Comparison of ENCODE assay signal across 10 cellular contexts in genomic region chr1:193418745-193419058, GRCh38.
A peak's percentile ranks its signal among the peaks of the same experiment; 100 is the strongest.
DNase-seq lines count a peak whose midpoint lies in the region; ATAC-seq, FAIRE-seq and TF ChIP-seq lines count a peak whose summit lies in the region.
"Had no signal": no experiment of that assay in that cellular context is flagged by ENCODE, and none has a peak within 500 bp of the region (broad histone marks: within the 10 kb centered on the region; RNA-seq: fewer than 3 reads in every experiment).

No MANE protein-coding gene starts in this region.

- H3K4me1 ChIP-seq in A549 (peaks cover 6% of the 10 kb centered on the region; the same call in 1 of the 3 replicates), IMR-90 (ENCODE audit: control insufficient read depth, insufficient read depth, low read length) (peaks cover 1% of the 10 kb centered on the region; the same call in 1 of the 2 replicates), muscle layer of duodenum (ENCODE audit: control insufficient read depth in 1 of 2, insufficient read depth in 2 of 2, low read length in 2 of 2) (no peaks in the 10 kb centered on the region), BE2C (no peaks in the 10 kb centered on the region; the same call in 1 of the 2 replicates)

- H3K4me3 ChIP-seq in A549 (no peak overlapping the region), IMR-90 (ENCODE audit: insufficient read depth, low read depth, low read length) (peak overlapping the region; percentile 25; the same call in 1 of the 2 replicates), brain microvascular endothelial cell (ENCODE audit: low read depth, low read length) (peak overlapping the region; percentile 3), muscle layer of duodenum (ENCODE audit: low read depth in 1 of 2, low read length in 2 of 2) (peak overlapping the region; percentile 44 to 75), BE2C (ENCODE audit: low read depth, low read length) (no peak overlapping the region)

- no peak overlapping the region for H2BK120ac ChIP-seq in IMR-90 (ENCODE audit: low read depth, low read length)

- no peak overlapping the region for H2AFZ ChIP-seq in IMR-90 (replicated peaks; ENCODE audit: low read length, poor library complexity)

- intact Hi-C loops in IMR-90 (cut with micrococcal nuclease) = no loop called here

- no peak overlapping the region for H2AK5ac ChIP-seq in IMR-90 (ENCODE audit: low read depth, low read length)

- H3K79me1 ChIP-seq in IMR-90 (ENCODE audit: low read depth in 1 of 2, low read length in 2 of 2) = no peaks in the 10 kb centered on the region

- no peaks in the 10 kb centered on the region for H4K20me1 ChIP-seq in IMR-90 (ENCODE audit: insufficient read depth, low read length)

- H3K9me1 ChIP-seq in IMR-90 (ENCODE audit: insufficient read depth, low read length) = no peaks in the 10 kb centered on the region

- no peak overlapping the region for H3K4ac ChIP-seq in IMR-90 (ENCODE audit: low read depth, low read length)

- no peak overlapping the region for H3K23ac ChIP-seq in IMR-90 (ENCODE audit: low read depth, low read length)

- WGBS in A549 (ENCODE audit: missing lambda C conversion rate) = 72% methylated on average over 3 of the region's 3 CpGs
- no CpG with 5 or more reads among the region's 3 CpGs for WGBS in IMR-90 (ENCODE audit: extremely low coverage in 2 of 2, insufficient read length in 1 of 2), 2 experiments

- TF ChIP-seq RAD21 in A549 (conservative IDR thresholded peaks at IDR 0.05 in 1 of 2, IDR thresholded peaks at IDR 0.05 in 1 of 2) (no peak), IMR-90 (IDR thresholded peaks at IDR 0.05; ENCODE audit: low read length) (no peak)

- H2AK9ac ChIP-seq in IMR-90 (replicated peaks; ENCODE audit: low read depth, low read length, poor library complexity) = no peak overlapping the region

- FAIRE-seq in A549 (lab: Jason Lieb, UNC) = no peak

- peak overlapping the region; percentile 56 for H3K4me2 ChIP-seq in A549
- peak overlapping the region; percentile 95 for H3K4me2 ChIP-seq in IMR-90 (ENCODE audit: low read depth, low read length)

- POLR2A ChIA-PET in A549 (lab: Yijun Ruan, JAX) (no interaction called here), IMR-90 (lab: Charles Lee; ENCODE audit: unreplicated experiment) (no interaction called here)

- in situ Hi-C loops in IMR-90 (cut with MboI; ENCODE audit: low sequenced_read_pairs) = no loop called here
- in situ Hi-C loops in brain microvascular endothelial cell (cut with HindIII; ENCODE audit: low pct_ligation_motif_present, low sequenced_read_pairs) = no loop called here

- H4K91ac ChIP-seq in IMR-90 (ENCODE audit: insufficient read depth, low read depth, low read length) = no peak overlapping the region

- H3K27ac ChIP-seq in A549 (peak overlapping the region in 1 of 2 experiments; percentile 2; a peak in 1 of 6 replicates), IMR-90 (ENCODE audit: insufficient read depth, low read length) (no peak overlapping the region; the same call in 1 of the 2 replicates), brain microvascular endothelial cell (peak overlapping the region; percentile 29), muscle layer of duodenum (ENCODE audit: low read length) (peak overlapping the region; percentile 52)

- no peak for TF ChIP-seq POLR2A in A549 (IDR thresholded peaks at IDR 0.05; ENCODE audit: low read length)
- TF ChIP-seq POLR2A in IMR-90 (IDR thresholded peaks at IDR 0.05; ENCODE audit: low read depth, low read length) = no peak

- no peak for TF ChIP-seq CTCF in A549 (IDR thresholded peaks at IDR 0.05)
- TF ChIP-seq CTCF in IMR-90 (conservative IDR thresholded peaks at IDR 0.05; ENCODE audit: low read depth, low read length) = no peak
- no peak for TF ChIP-seq CTCF in brain microvascular endothelial cell (IDR thresholded peaks at IDR 0.05; ENCODE audit: low read depth, low read length, missing control alignments)
- no peak for TF ChIP-seq CTCF in BE2C (IDR thresholded peaks at IDR 0.05; ENCODE audit: low read depth, low read length)

- H3K27me3 ChIP-seq in IMR-90 (ENCODE audit: control insufficient read depth, insufficient read depth, low read length) (no peaks in the 10 kb centered on the region), brain microvascular endothelial cell (replicated peaks) (no peaks in the 10 kb centered on the region), muscle layer of duodenum (ENCODE audit: low read depth, low read length) (no peaks in the 10 kb centered on the region), BE2C (no peaks in the 10 kb centered on the region)

- no TSS peak for BruUV-seq in IMR-90 (replicated peaks; lab: Mats Ljungman, UMichigan)

- H2BK15ac ChIP-seq in IMR-90 (ENCODE audit: low read depth, low read length) = no peak overlapping the region

- H3K14ac ChIP-seq in IMR-90 (replicated peaks; ENCODE audit: low read depth, low read length) = no peak overlapping the region

- dilution Hi-C loops in IMR-90 (cut with HindIII; ENCODE audit: low sequenced_read_pairs, unreplicated experiment) = no loop called here

- H3K36me3 ChIP-seq in IMR-90 (ENCODE audit: control insufficient read depth, insufficient read depth, low read length) = no peaks in the 10 kb centered on the region
- no peaks in the 10 kb centered on the region for H3K36me3 ChIP-seq in brain microvascular endothelial cell (replicated peaks)
- no peaks in the 10 kb centered on the region for H3K36me3 ChIP-seq in muscle layer of duodenum (ENCODE audit: control insufficient read depth in 1 of 2, insufficient read depth in 2 of 2, low read length in 2 of 2)
- no peaks in the 10 kb centered on the region for H3K36me3 ChIP-seq in BE2C

- 0 out of 2 replicates have a peak overlapping the region, but pooled peaks have one; percentile 22 for H4K5ac ChIP-seq in IMR-90 (ENCODE audit: low read depth, low read length)

- 0 out of 2 replicates have a peak overlapping the region, but pooled peaks have one; percentile 32 for H3K18ac ChIP-seq in IMR-90 (ENCODE audit: low read depth, low read length)

- CTCF ChIA-PET in A549 (lab: Yijun Ruan, JAX) (no interaction called here), IMR-90 (lab: Yijun Ruan, JAX) (no interaction called here)

- H3K56ac ChIP-seq in IMR-90 (ENCODE audit: extremely low read depth, insufficient read depth, low read length) = no peak overlapping the region

- TF ChIP-seq EP300 in A549 (IDR thresholded peaks at IDR 0.05) = no peak

- no peak overlapping the region for H4K8ac ChIP-seq in IMR-90 (ENCODE audit: low read depth in 2 of 2, low read length in 2 of 2)

- H3K9me3 ChIP-seq in A549 (no peaks in the 10 kb centered on the region), IMR-90 (ENCODE audit: control insufficient read depth, insufficient read depth, low read length) (no peaks in the 10 kb centered on the region), muscle layer of duodenum (ENCODE audit: control insufficient read depth in 1 of 2, low read length in 2 of 2) (no peaks in the 10 kb centered on the region), BE2C (no peaks in the 10 kb centered on the region)

- no peak for DNase-seq in A549 (ENCODE audit: low read depth in 1 of 2, low spot score in 1 of 2)
- DNase-seq in IMR-90 = no peak
- DNase-seq in brain microvascular endothelial cell = no peak
- DNase-seq in BE2C = no peak
- DNase-seq in NCI-H345 treated with DMSO at 0.1 percent for 48 hours (lab: John Stamatoyannopoulos, UW; ENCODE audit: unreplicated experiment) = no peak
- DNase-seq in NCI-H524 treated with DMSO at 0.1 percent for 48 hours (lab: John Stamatoyannopoulos, UW) = no peak
- DNase-seq: NCI-H1092; stimulated activated CD4-positive, alpha-beta T cell treated with anti-CD3 and anti-CD28 coated beads, Interleukin-4, amount 100 ng/mL, for 1 hour had no signal

- ATAC-seq in A549 (no peak), IMR-90 (ENCODE audit: low read depth) (no peak; the same call in 1 of the 2 replicates), HG02588 (IDR thresholded peaks at IDR 0.05; ENCODE audit: unreplicated experiment) (no peak)

- H2BK20ac ChIP-seq in IMR-90 (ENCODE audit: low read depth, low read length) = no peak overlapping the region

- no peak overlapping the region for H2BK5ac ChIP-seq in IMR-90 (ENCODE audit: low read depth, low read length, poor library complexity, severe bottlenecking)

- H3K9ac ChIP-seq in IMR-90 (ENCODE audit: low read depth, low read length) = peak overlapping the region; percentile 63

TF ChIP-seq in A549, 52 proteins besides CTCF, POLR2A, EP300 and RAD21:
- TF ChIP-seq SMC3 (IDR thresholded peaks at IDR 0.05) (no peak), ATOH8 (CRISPR knock-in tag; IDR thresholded peaks at IDR 0.05; ENCODE audit: low read depth) (no peak), MAFK (IDR thresholded peaks at IDR 0.05; ENCODE audit: partially characterized antibody) (peak; percentile 28), GATA3 (IDR thresholded peaks at IDR 0.05; ENCODE audit: borderline replicate concordance) (no peak), EHF (CRISPR knock-in tag; IDR thresholded peaks at IDR 0.05) (no peak)

TF ChIP-seq in IMR-90, 13 proteins besides CTCF, POLR2A, EP300 and RAD21 (continues in another document):
- TF ChIP-seq FOS (IDR thresholded peaks at IDR 0.05; ENCODE audit: low read depth, low read length) (no peak), RCOR1 (IDR thresholded peaks at IDR 0.05; ENCODE audit: insufficient replicate concordance, low read length) (no peak), SMC3 (IDR thresholded peaks at IDR 0.05; ENCODE audit: low read depth, low read length) (no peak), MAZ (IDR thresholded peaks at IDR 0.05; ENCODE audit: borderline replicate concordance, low read depth, low read length) (no peak), CHD1 (IDR thresholded peaks at IDR 0.05; ENCODE audit: low read depth, low read length) (no peak), MXI1 (IDR thresholded peaks at IDR 0.05; ENCODE audit: borderline replicate concordance, low read depth, low read length) (no peak), RFX5 (IDR thresholded peaks at IDR 0.05; ENCODE audit: low read depth, low read length) (no peak), MAFK (IDR thresholded peaks at IDR 0.05; ENCODE audit: low read depth, low read length) (no peak), ELK1 (IDR thresholded peaks at IDR 0.05; ENCODE audit: borderline replicate concordance, low read depth, low read length) (no peak), CEBPB (IDR thresholded peaks at IDR 0.05; ENCODE audit: low read depth, low read length) (no peak)

Comparison
In these comparisons a context has a peak if more than half of its experiments do, and no peak if none do; other contexts are left out.
1. H3K4me3 ChIP-seq: peak in IMR-90 (single experiment), brain microvascular endothelial cell (single experiment) and muscle layer of duodenum (2 of 2); none in A549 (single experiment) and BE2C (single experiment).